Comparison of ENCODE assay signal across 30 cellular contexts in genomic region chr12:55862286-55862685, GRCh38. TPM values are rescaled to one million over a fixed set of nuclear protein-coding genes. Genes with fewer than 3 reads are reported as not detected.
"Had no signal": no experiment of that assay in that cellular context is flagged by ENCODE, and none has a peak within 500 bp of the region (broad histone marks: within the 10 kb centered on the region; RNA-seq: fewer than 3 reads in every experiment).

No MANE protein-coding gene starts in this region.

- H3K4me3 ChIP-seq: body of pancreas, MG63, Peyer's patch, SJSA1 had no signal

- DNase-seq: activated CD4-positive, alpha-beta T cell treated with anti-CD3 and anti-CD28 coated beads, Interleukin-2, amount 10 ng/mL, durations not matched to agents 24 days and 14 days; activated CD4-positive, alpha-beta T cell treated with anti-CD3 and anti-CD28 coated beads, Interleukin-2, amount 50 U/mL, for 4 hours; activated CD8-positive, alpha-beta T cell treated with anti-CD3 and anti-CD28 coated beads for 36 hours; activated effector memory CD4-positive, alpha-beta T cell treated with anti-CD3 and anti-CD28 coated beads, Interleukin-2, amount 50 U/mL, for 16 hours; activated naive CD4-positive, alpha-beta T cell; activated naive CD4-positive, alpha-beta T cell treated with anti-CD3 and anti-CD28 coated beads, Interleukin-2, amount 50 U/mL, for 16 hours; activated naive CD8-positive, alpha-beta T cell treated with anti-CD3 and anti-CD28 coated beads for 36 hours; activated T-cell treated with anti-CD3 and anti-CD28 coated beads, Interleukin-2, amount 50 U/mL, for 1 hour; activated T-cell treated with anti-CD3 and anti-CD28 coated beads, Interleukin-2, amount 50 U/mL, for 72 hours; amygdala; body of pancreas; central memory CD4-positive, alpha-beta T cell; Karpas-422; MG63; NCI-H1048; NCI-H1105 treated with DMSO at 0.1 percent for 48 hours; NCI-H1436; NCI-H1694; NCI-H2029; NCI-H345; NCI-H524 treated with DMSO at 0.1 percent for 48 hours; PC-3; Peyer's patch; RPMI8226; SHP77 treated with DMSO at 0.1 percent for 48 hours; SK-N-SH had no signal

- H3K4me1 ChIP-seq: body of pancreas, Peyer's patch, SJSA1 had no signal

- H3K4me2 ChIP-seq: SK-N-SH had no signal

- ATAC-seq: activated CD8-positive, alpha-beta T cell treated with anti-CD3 and anti-CD28 coated beads for 36 hours; activated T-cell treated with anti-CD3 and anti-CD28 coated beads, Interleukin-2, amount 50 U/mL, for 72 hours; activated T-helper 17 cell treated with anti-CD3 and anti-CD28 coated beads, Interleukin-2, amount 50 U/mL, for 72 hours; body of pancreas; PC-3 had no signal

- H3K9ac ChIP-seq: SK-N-SH had no signal

- H3K27me3 ChIP-seq: body of pancreas, MG63, Peyer's patch, SJSA1 had no signal

- H3K36me3 ChIP-seq: MG63, Peyer's patch, SJSA1 had no signal

- H3K9me3 ChIP-seq: body of pancreas, SJSA1, SK-N-SH had no signal

- H3K27ac ChIP-seq: body of pancreas, Peyer's patch, SJSA1 had no signal

RNA-seq across cellular contexts. Expression of gene MMP19, which starts 19.6 kb away (rescaled TPM):
- total RNA-seq: activated CD4-positive, alpha-beta T cell treated with anti-CD3 and anti-CD28 coated beads, Interleukin-2, amount 10 ng/mL, durations not matched to agents 24 days and 14 days; activated CD8-positive, alpha-beta memory T cell treated with anti-CD3 and anti-CD28 coated beads for 36 hours; activated CD8-positive, alpha-beta T cell treated with anti-CD3 and anti-CD28 coated beads for 36 hours; activated naive CD8-positive, alpha-beta T cell treated with anti-CD3 and anti-CD28 coated beads for 36 hours; activated T-helper 17 cell treated with anti-CD3 and anti-CD28 coated beads, Interleukin-2, amount 50 U/mL, for 72 hours; NCI-H460 had no signal
